Comparison of ENCODE assay signal across 1 cellular context in the genomic region with DNA sequence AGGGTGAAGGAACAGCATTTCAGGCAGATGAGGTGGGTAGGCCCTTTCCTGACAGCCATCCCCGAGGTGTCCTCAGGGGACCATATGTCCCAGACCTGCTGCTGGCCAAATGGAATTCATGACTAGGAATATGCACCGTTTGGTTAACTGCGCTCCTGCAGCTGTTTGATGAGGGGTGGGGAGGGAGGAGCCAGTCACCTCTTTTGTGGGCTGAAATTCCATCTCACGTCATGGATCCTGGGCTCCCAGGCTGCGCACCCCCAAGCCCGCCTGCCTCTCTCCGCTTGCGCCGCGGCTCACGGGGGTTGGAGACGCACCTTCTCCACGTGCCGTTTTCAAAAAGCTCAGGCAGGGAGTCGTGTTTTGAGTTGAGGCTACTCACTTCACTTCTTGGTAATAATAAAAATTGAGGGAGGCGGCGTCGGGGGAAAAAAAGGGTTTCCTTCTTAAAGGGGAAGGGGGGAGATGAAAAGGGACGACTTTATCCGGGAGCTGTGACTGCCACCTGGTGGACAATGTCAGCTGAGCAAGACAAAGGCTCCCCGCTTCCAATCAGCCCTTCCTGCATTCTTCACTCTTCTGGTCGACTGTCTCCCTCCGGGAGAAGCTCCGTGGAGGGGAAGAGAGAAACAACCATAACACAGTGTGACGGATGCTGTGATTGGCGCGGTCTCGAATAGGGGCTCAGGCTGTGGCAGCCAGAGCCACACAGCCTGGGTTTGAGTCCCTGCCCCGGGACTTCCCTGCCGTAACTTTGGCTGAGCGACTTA.
TF ChIP-seq lines count a peak whose summit lies in the region.

No MANE protein-coding gene starts in this region.

TF ChIP-seq in HepG2, 621 proteins besides CTCF, POLR2A, EP300 and RAD21 (continued from another document and continues in another):
- TF ChIP-seq SOX13 (IDR thresholded peaks at IDR 0.05) (no peak), SOX13 (CRISPR knock-in tag; conservative IDR thresholded peaks at IDR 0.05 in 1 of 2, IDR thresholded peaks at IDR 0.05 in 1 of 2) (peak in 1 of 2 experiments; percentile 13; a peak in 1 of 4 replicates), FOXC1 (CRISPR knock-in tag; IDR thresholded peaks at IDR 0.05; ENCODE audit: borderline replicate concordance) (peak; percentile 56; the same call in 1 of the 2 replicates), BORCS8-MEF2B (CRISPR knock-in tag; IDR thresholded peaks at IDR 0.05) (0 out of 2 replicates have a peak, but pooled peaks have one; percentile 13), ZNF451 (CRISPR knock-in tag; IDR thresholded peaks at IDR 0.05) (no peak), ZSCAN9 (CRISPR knock-in tag; IDR thresholded peaks at IDR 0.05; ENCODE audit: borderline replicate concordance) (0 out of 2 replicates have a peak, but pooled peaks have one; percentile 24), BCL6 (CRISPR knock-in tag; IDR thresholded peaks at IDR 0.05) (0 out of 2 replicates have a peak, but pooled peaks have one; percentile 15), ZNF724P (CRISPR knock-in tag; IDR thresholded peaks at IDR 0.05; ENCODE audit: borderline replicate concordance) (no peak), CBX5 (CRISPR knock-in tag; IDR thresholded peaks at IDR 0.05; ENCODE audit: borderline replicate concordance) (no peak), SP140L (CRISPR knock-in tag; IDR thresholded peaks at IDR 0.05; ENCODE audit: borderline replicate concordance) (0 out of 2 replicates have a peak, but pooled peaks have one; percentile 42), PHF8 (CRISPR knock-in tag; IDR thresholded peaks at IDR 0.05) (peak; percentile 44; the same call in 1 of the 2 replicates), GABPB1 (CRISPR knock-in tag; IDR thresholded peaks at IDR 0.05) (peak; percentile 26; the same call in 1 of the 2 replicates), ZNF205 (CRISPR knock-in tag; IDR thresholded peaks at IDR 0.05) (no peak), GATAD2A (CRISPR knock-in tag; IDR thresholded peaks at IDR 0.05) (peak; percentile 62), ELF1 (CRISPR knock-in tag; IDR thresholded peaks at IDR 0.05) (peak; percentile 47; the same call in 1 of the 2 replicates), KLF6 (CRISPR knock-in tag; IDR thresholded peaks at IDR 0.05) (0 out of 2 replicates have a peak, but pooled peaks have one; percentile 16), THAP11 (CRISPR knock-in tag; IDR thresholded peaks at IDR 0.05) (peak; percentile 64), SRY (CRISPR knock-in tag; IDR thresholded peaks at IDR 0.05) (0 out of 2 replicates have a peak, but pooled peaks have one; percentile 24), ZNF570 (CRISPR knock-in tag; IDR thresholded peaks at IDR 0.05; ENCODE audit: borderline replicate concordance) (no peak), ZSCAN22 (CRISPR knock-in tag; IDR thresholded peaks at IDR 0.05) (no peak), ZNF572 (CRISPR knock-in tag; IDR thresholded peaks at IDR 0.05) (no peak), AHR (CRISPR knock-in tag; IDR thresholded peaks at IDR 0.05) (no peak), MTF2 (CRISPR knock-in tag; IDR thresholded peaks at IDR 0.05; ENCODE audit: borderline replicate concordance) (no peak), TCF7L2 (IDR thresholded peaks at IDR 0.05; ENCODE audit: low read depth, low read length) (no peak), SALL1 (CRISPR knock-in tag; IDR thresholded peaks at IDR 0.05) (peak; percentile 52), ZNF605 (CRISPR knock-in tag; IDR thresholded peaks at IDR 0.05) (peak; percentile 65; the same call in 1 of the 2 replicates), HNRNPH1 (optimal IDR thresholded peaks at IDR 0.05; ENCODE audit: low read depth, low read length) (no peak), RXRA (CRISPR knock-in tag; IDR thresholded peaks at IDR 0.05) (0 out of 2 replicates have a peak, but pooled peaks have one; percentile 9)
- TF ChIP-seq, protein P1, sequence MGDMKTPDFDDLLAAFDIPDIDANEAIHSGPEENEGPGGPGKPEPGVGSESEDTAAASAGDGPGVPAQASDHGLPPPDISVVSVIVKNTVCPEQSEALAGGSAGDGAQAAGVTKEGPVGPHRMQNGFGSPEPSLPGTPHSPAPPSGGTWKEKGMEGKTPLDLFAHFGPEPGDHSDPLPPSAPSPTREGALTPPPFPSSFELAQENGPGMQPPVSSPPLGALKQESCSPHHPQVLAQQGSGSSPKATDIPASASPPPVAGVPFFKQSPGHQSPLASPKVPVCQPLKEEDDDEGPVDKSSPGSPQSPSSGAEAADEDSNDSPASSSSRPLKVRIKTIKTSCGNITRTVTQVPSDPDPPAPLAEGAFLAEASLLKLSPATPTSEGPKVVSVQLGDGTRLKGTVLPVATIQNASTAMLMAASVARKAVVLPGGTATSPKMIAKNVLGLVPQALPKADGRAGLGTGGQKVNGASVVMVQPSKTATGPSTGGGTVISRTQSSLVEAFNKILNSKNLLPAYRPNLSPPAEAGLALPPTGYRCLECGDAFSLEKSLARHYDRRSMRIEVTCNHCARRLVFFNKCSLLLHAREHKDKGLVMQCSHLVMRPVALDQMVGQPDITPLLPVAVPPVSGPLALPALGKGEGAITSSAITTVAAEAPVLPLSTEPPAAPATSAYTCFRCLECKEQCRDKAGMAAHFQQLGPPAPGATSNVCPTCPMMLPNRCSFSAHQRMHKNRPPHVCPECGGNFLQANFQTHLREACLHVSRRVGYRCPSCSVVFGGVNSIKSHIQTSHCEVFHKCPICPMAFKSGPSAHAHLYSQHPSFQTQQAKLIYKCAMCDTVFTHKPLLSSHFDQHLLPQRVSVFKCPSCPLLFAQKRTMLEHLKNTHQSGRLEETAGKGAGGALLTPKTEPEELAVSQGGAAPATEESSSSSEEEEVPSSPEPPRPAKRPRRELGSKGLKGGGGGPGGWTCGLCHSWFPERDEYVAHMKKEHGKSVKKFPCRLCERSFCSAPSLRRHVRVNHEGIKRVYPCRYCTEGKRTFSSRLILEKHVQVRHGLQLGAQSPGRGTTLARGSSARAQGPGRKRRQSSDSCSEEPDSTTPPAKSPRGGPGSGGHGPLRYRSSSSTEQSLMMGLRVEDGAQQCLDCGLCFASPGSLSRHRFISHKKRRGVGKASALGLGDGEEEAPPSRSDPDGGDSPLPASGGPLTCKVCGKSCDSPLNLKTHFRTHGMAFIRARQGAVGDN (CRISPR knock-in tag; IDR thresholded peaks at IDR 0.05), result peak; percentile 81
- TF ChIP-seq, protein P2, sequence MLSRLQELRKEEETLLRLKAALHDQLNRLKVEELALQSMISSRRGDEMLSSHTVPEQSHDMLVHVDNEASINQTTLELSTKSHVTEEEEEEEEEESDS (CRISPR knock-in tag; IDR thresholded peaks at IDR 0.05; ENCODE audit: borderline replicate concordance), result no peak
- TF ChIP-seq, protein P3, sequence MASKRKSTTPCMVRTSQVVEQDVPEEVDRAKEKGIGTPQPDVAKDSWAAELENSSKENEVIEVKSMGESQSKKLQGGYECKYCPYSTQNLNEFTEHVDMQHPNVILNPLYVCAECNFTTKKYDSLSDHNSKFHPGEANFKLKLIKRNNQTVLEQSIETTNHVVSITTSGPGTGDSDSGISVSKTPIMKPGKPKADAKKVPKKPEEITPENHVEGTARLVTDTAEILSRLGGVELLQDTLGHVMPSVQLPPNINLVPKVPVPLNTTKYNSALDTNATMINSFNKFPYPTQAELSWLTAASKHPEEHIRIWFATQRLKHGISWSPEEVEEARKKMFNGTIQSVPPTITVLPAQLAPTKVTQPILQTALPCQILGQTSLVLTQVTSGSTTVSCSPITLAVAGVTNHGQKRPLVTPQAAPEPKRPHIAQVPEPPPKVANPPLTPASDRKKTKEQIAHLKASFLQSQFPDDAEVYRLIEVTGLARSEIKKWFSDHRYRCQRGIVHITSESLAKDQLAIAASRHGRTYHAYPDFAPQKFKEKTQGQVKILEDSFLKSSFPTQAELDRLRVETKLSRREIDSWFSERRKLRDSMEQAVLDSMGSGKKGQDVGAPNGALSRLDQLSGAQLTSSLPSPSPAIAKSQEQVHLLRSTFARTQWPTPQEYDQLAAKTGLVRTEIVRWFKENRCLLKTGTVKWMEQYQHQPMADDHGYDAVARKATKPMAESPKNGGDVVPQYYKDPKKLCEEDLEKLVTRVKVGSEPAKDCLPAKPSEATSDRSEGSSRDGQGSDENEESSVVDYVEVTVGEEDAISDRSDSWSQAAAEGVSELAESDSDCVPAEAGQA (IDR thresholded peaks at IDR 0.05; ENCODE audit: low read depth), result peak; percentile 31; the same call in 1 of the 2 replicates
- TF ChIP-seq, protein P3 (CRISPR knock-in tag; IDR thresholded peaks at IDR 0.05; ENCODE audit: borderline replicate concordance), result no peak
- TF ChIP-seq, protein P4, sequence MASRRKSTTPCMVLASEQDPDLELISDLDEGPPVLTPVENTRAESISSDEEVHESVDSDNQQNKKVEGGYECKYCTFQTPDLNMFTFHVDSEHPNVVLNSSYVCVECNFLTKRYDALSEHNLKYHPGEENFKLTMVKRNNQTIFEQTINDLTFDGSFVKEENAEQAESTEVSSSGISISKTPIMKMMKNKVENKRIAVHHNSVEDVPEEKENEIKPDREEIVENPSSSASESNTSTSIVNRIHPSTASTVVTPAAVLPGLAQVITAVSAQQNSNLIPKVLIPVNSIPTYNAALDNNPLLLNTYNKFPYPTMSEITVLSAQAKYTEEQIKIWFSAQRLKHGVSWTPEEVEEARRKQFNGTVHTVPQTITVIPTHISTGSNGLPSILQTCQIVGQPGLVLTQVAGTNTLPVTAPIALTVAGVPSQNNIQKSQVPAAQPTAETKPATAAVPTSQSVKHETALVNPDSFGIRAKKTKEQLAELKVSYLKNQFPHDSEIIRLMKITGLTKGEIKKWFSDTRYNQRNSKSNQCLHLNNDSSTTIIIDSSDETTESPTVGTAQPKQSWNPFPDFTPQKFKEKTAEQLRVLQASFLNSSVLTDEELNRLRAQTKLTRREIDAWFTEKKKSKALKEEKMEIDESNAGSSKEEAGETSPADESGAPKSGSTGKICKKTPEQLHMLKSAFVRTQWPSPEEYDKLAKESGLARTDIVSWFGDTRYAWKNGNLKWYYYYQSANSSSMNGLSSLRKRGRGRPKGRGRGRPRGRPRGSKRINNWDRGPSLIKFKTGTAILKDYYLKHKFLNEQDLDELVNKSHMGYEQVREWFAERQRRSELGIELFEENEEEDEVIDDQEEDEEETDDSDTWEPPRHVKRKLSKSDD (CRISPR knock-in tag; IDR thresholded peaks at IDR 0.05; ENCODE audit: low read depth), result 0 out of 2 replicates have a peak, but pooled peaks have one; percentile 58
- TF ChIP-seq, protein P5, sequence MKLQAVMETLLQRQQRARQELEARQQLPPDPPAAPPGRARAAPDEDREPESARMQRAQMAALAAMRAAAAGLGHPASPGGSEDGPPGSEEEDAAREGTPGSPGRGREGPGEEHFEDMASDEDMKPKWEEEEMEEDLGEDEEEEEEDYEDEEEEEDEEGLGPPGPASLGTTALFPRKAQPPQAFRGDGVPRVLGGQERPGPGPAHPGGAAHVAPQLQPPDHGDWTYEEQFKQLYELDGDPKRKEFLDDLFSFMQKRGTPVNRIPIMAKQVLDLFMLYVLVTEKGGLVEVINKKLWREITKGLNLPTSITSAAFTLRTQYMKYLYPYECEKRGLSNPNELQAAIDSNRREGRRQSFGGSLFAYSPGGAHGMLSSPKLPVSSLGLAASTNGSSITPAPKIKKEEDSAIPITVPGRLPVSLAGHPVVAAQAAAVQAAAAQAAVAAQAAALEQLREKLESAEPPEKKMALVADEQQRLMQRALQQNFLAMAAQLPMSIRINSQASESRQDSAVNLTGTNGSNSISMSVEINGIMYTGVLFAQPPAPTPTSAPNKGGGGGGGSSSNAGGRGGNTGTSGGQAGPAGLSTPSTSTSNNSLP (IDR thresholded peaks at IDR 0.05; ENCODE audit: low read depth, low read length), result peak; percentile 45; the same call in 1 of the 2 replicates
- TF ChIP-seq, protein P6, sequence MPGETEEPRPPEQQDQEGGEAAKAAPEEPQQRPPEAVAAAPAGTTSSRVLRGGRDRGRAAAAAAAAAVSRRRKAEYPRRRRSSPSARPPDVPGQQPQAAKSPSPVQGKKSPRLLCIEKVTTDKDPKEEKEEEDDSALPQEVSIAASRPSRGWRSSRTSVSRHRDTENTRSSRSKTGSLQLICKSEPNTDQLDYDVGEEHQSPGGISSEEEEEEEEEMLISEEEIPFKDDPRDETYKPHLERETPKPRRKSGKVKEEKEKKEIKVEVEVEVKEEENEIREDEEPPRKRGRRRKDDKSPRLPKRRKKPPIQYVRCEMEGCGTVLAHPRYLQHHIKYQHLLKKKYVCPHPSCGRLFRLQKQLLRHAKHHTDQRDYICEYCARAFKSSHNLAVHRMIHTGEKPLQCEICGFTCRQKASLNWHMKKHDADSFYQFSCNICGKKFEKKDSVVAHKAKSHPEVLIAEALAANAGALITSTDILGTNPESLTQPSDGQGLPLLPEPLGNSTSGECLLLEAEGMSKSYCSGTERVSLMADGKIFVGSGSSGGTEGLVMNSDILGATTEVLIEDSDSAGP (CRISPR knock-in tag; IDR thresholded peaks at IDR 0.05; ENCODE audit: borderline replicate concordance), result peak; percentile 98
- TF ChIP-seq, protein P7, sequence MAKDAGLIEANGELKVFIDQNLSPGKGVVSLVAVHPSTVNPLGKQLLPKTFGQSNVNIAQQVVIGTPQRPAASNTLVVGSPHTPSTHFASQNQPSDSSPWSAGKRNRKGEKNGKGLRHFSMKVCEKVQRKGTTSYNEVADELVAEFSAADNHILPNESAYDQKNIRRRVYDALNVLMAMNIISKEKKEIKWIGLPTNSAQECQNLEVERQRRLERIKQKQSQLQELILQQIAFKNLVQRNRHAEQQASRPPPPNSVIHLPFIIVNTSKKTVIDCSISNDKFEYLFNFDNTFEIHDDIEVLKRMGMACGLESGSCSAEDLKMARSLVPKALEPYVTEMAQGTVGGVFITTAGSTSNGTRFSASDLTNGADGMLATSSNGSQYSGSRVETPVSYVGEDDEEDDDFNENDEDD (CRISPR knock-in tag; IDR thresholded peaks at IDR 0.05; ENCODE audit: borderline replicate concordance), result 0 out of 2 replicates have a peak, but pooled peaks have one; percentile 25
- TF ChIP-seq, protein P8, sequence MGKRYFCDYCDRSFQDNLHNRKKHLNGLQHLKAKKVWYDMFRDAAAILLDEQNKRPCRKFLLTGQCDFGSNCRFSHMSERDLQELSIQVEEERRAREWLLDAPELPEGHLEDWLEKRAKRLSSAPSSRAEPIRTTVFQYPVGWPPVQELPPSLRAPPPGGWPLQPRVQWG (CRISPR knock-in tag; IDR thresholded peaks at IDR 0.05; ENCODE audit: borderline replicate concordance, low read depth), result no peak
- TF ChIP-seq, protein P9, sequence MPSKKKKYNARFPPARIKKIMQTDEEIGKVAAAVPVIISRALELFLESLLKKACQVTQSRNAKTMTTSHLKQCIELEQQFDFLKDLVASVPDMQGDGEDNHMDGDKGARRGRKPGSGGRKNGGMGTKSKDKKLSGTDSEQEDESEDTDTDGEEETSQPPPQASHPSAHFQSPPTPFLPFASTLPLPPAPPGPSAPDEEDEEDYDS (CRISPR knock-in tag; IDR thresholded peaks at IDR 0.05), result no peak
